Comparison of ENCODE assay signal across 27 cellular contexts in the genomic region with DNA sequence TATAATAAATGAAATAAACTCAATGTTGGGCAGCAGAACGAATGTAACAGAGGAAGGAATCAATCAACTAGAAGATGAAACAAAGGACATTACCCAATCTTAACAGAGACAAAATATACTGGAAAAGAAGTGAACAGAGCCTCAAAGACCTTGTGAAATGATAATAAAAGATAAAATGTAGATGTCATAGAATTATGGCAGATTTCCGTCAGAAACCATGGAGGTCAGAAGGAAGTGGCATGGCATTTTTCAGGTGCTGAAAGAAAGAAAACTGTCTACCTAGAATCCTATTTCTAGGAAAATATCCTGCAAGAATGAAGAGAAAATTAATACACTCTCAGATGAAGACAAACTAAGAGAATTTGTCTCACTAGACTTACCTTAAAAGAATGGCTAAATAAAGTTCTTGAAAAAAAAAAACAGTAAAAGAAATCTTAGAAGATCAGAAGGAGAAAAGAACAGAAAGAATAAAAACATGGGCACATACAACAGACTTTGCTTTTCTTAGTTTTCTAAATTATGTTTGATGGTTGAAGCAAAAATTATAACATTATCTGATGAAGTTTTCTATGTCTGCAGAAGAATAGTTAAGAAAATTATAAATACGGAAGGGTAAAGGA.
"Had no signal": no experiment of that assay in that cellular context is flagged by ENCODE, and none has a peak within 500 bp of the region (broad histone marks: within the 10 kb centered on the region; RNA-seq: fewer than 3 reads in every experiment).

No MANE protein-coding gene starts in this region.

- H3K27me3 Mint-ChIP-seq: activated B cell treated with CpG ODN at 0.5 μM for 24 hours; activated CD8-positive, alpha-beta memory T cell treated with anti-CD3 and anti-CD28 coated beads, Interleukin-2, amount 10 ng/mL, durations not matched to agents 7 days and 5 days; activated naive CD8-positive, alpha-beta T cell treated with anti-CD3 and anti-CD28 coated beads, Interleukin-2, amount 10 ng/mL, durations not matched to agents 7 days and 5 days; type B pancreatic cell had no signal

- H3K4me3 Mint-ChIP-seq: activated B cell treated with CpG ODN at 0.5 μM for 24 hours; activated CD8-positive, alpha-beta memory T cell treated with anti-CD3 and anti-CD28 coated beads, Interleukin-2, amount 10 ng/mL, durations not matched to agents 7 days and 5 days; activated CD8-positive, alpha-beta T cell treated with anti-CD3 and anti-CD28 coated beads, Interleukin-2, amount 10 ng/mL, durations not matched to agents 7 days and 5 days; activated naive CD4-positive, alpha-beta T cell treated with anti-CD3 and anti-CD28 coated beads for 36 hours; activated naive CD8-positive, alpha-beta T cell treated with anti-CD3 and anti-CD28 coated beads, Interleukin-2, amount 10 ng/mL, durations not matched to agents 7 days and 5 days; neural progenitor cell; T-helper 2 cell treated with Interferon-gamma antibody and Interleukin-4, amounts not matched to agents 5 μg/mL and 100 μg/mL, for 36 hours; type B pancreatic cell had no signal

- H3K27ac ChIP-seq: brain microvascular endothelial cell, coronary artery, dorsolateral prefrontal cortex, gastrocnemius medialis, neural progenitor cell, thoracic aorta, uterus had no signal

- H3K27ac Mint-ChIP-seq: activated B cell treated with CpG ODN at 0.5 μM for 24 hours; activated CD8-positive, alpha-beta memory T cell treated with anti-CD3 and anti-CD28 coated beads, Interleukin-2, amount 10 ng/mL, durations not matched to agents 7 days and 5 days; activated CD8-positive, alpha-beta T cell treated with anti-CD3 and anti-CD28 coated beads, Interleukin-2, amount 10 ng/mL, durations not matched to agents 7 days and 5 days; activated naive CD4-positive, alpha-beta T cell treated with anti-CD3 and anti-CD28 coated beads for 36 hours; activated naive CD8-positive, alpha-beta T cell treated with anti-CD3 and anti-CD28 coated beads, Interleukin-2, amount 10 ng/mL, durations not matched to agents 7 days and 5 days; neural progenitor cell; T-helper 2 cell treated with Interferon-gamma antibody and Interleukin-4, amounts not matched to agents 5 μg/mL and 100 μg/mL, for 36 hours; type B pancreatic cell had no signal

- H3K4me1 Mint-ChIP-seq: neural progenitor cell had no signal

- H3K9me3 Mint-ChIP-seq: activated B cell treated with CpG ODN at 0.5 μM for 24 hours, type B pancreatic cell had no signal

- H3K27me3 ChIP-seq: brain microvascular endothelial cell, dorsolateral prefrontal cortex, gastrocnemius medialis, neural progenitor cell, spleen, uterus had no signal

- H3K9me3 ChIP-seq: gastrocnemius medialis, mucosa of descending colon, spleen, thoracic aorta, uterus had no signal

- H3K4me1 ChIP-seq: gastrocnemius medialis, neural progenitor cell, uterus had no signal

- DNase-seq: activated B cell treated with CpG ODN at 0.5 μM for 24 hours; activated CD8-positive, alpha-beta memory T cell treated with anti-CD3 and anti-CD28 coated beads, Interleukin-2, amount 10 ng/mL, durations not matched to agents 7 days and 5 days; activated CD8-positive, alpha-beta T cell treated with anti-CD3 and anti-CD28 coated beads, Interleukin-2, amount 10 ng/mL, durations not matched to agents 7 days and 5 days; activated effector memory CD4-positive, alpha-beta T cell treated with anti-CD3 and anti-CD28 coated beads, Interleukin-2, amount 50 U/mL, for 16 hours; activated naive CD4-positive, alpha-beta T cell treated with anti-CD3 and anti-CD28 coated beads for 36 hours; activated naive CD8-positive, alpha-beta T cell treated with anti-CD3 and anti-CD28 coated beads, Interleukin-2, amount 10 ng/mL, durations not matched to agents 7 days and 5 days; amniotic stem cell; brain microvascular endothelial cell; dorsolateral prefrontal cortex; effector memory CD4-positive, alpha-beta T cell; erythroblast; gastrocnemius medialis; glutamatergic neuron; islet precursor cell; left cardiac atrium; left ventricle myocardium superior; mucosa of descending colon; occipital lobe; right cardiac atrium; spleen; stimulated activated naive CD4-positive, alpha-beta T cell; uterus had no signal

- ATAC-seq: activated CD8-positive, alpha-beta memory T cell treated with anti-CD3 and anti-CD28 coated beads, Interleukin-2, amount 10 ng/mL, durations not matched to agents 7 days and 5 days; activated CD8-positive, alpha-beta T cell treated with anti-CD3 and anti-CD28 coated beads, Interleukin-2, amount 10 ng/mL, durations not matched to agents 7 days and 5 days; gastrocnemius medialis; left cardiac atrium; left ventricle myocardium superior; mucosa of descending colon; right cardiac atrium had no signal

- H3K36me3 ChIP-seq: uterus had no signal

- H3K4me3 ChIP-seq: coronary artery, dorsolateral prefrontal cortex, gastrocnemius medialis, mucosa of descending colon, neural progenitor cell, spleen, thoracic aorta, uterus had no signal
